Comparison of ENCODE assay signal across 7 cellular contexts in the genomic region with DNA sequence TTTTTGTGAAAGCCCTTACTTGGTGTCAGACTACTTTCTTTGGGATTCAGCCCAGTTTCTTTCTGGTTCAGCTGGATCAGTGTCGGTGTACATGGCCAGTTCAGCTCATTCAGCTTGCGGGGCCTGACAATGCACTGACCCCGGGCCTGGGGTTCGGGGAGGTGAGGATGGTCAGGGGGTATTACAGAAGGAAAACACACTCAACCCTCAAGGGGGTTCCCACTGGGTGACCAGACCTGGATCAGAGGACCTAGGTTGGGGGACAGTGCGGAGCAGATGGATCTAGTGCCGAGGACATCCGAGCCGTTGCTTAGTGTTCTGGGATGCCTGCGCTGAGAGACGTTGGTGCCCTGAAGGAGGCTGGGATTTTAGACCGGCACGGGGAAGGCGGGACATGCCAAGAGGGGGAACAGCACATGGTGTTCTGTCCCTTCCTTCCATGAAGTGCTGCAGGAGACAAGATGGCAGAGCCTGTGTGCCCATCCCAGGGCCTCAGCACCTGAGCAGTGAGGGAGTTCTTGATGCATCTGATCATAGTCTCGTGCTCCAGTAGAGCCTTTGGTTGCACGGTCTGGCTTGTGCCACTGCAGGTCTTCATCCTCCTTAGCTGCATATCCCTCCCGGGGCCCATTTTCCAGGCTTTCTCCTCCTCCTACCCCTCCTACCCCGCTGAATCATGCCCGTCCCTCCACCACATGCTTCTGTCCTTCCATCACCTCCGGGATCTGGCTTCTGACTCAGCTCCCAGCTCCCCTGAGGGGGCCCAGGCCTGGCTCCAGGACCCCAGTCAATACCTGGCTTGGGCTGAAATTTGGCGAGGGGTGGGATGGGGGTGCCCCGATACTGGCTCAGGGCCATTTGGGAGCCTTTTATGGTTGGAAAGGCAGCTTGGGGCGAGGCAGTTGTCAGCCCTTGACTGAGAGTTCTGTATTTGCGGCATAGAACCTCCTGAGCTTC. TPM values are rescaled to one million over a fixed set of nuclear protein-coding genes. Genes with fewer than 3 reads are reported as not detected.
DNase-seq lines count a peak whose midpoint lies in the region; ATAC-seq, FAIRE-seq and TF ChIP-seq lines count a peak whose summit lies in the region.

No MANE protein-coding gene starts in this region.

- ATAC-seq in left colon (peak; percentile 35), GM18511 (IDR thresholded peaks at IDR 0.05; ENCODE audit: unreplicated experiment) (no peak), HG02798 (IDR thresholded peaks at IDR 0.05; ENCODE audit: poor library complexity, unreplicated experiment) (no peak), HG02610 (IDR thresholded peaks at IDR 0.05; ENCODE audit: unreplicated experiment) (no peak)

- no peak for TF ChIP-seq CTCF in bronchial epithelial cell (IDR thresholded peaks at IDR 0.05; ENCODE audit: insufficient read depth, low read length, severe bottlenecking)

- H3K4me1 ChIP-seq in HUES64 (ENCODE audit: insufficient read depth, low read length) = peaks cover 10% of the 10 kb centered on the region; the same call in 1 of the 2 replicates

- H3K4me3 ChIP-seq in HUES64 (ENCODE audit: low read length) = no peak overlapping the region
- no peak overlapping the region for H3K4me3 ChIP-seq in bronchial epithelial cell (ENCODE audit: low read depth, low read length)

- intact Hi-C loops in left colon (cut with DNase I, micrococcal nuclease) = no loop called here

- DNase-seq in bronchial epithelial cell (ENCODE audit: low read depth) (peak; percentile 94), left colon (peak; percentile 31 to 67), ureter (ENCODE audit: low spot score) (peak; percentile 77)

- H3K9me3 ChIP-seq in HUES64 (ENCODE audit: insufficient read depth, low read depth, low read length) = no peaks in the 10 kb centered on the region

- H3K27ac ChIP-seq in HUES64 (ENCODE audit: low read depth, low read length) = no peak overlapping the region

- WGBS in HUES64 = 80% methylated on average over 23 of the region's 23 CpGs

- FAIRE-seq in bronchial epithelial cell (lab: Jason Lieb, UNC) = no peak

- 0 out of 2 replicates have a peak overlapping the region, but pooled peaks have one; percentile 19 for H3K9ac ChIP-seq in HUES64 (ENCODE audit: low read depth, low read length)

- H3K36me3 ChIP-seq in HUES64 (ENCODE audit: insufficient read depth, low read length) (peaks cover 5% of the 10 kb centered on the region; the same call in 1 of the 2 replicates), bronchial epithelial cell (ENCODE audit: control insufficient read depth, insufficient read depth, low read length) (no peaks in the 10 kb centered on the region)

- H3K27me3 ChIP-seq in HUES64 (ENCODE audit: insufficient read depth, low read length) = peaks cover 11% of the 10 kb centered on the region; the same call in 1 of the 2 replicates
- no peaks in the 10 kb centered on the region for H3K27me3 ChIP-seq in bronchial epithelial cell (ENCODE audit: control insufficient read depth, insufficient read depth, low read length)

RNA-seq across cellular contexts. Expression of gene SPEG, which starts 18.0 kb away (rescaled TPM):
- 15.6 TPM for polyA plus RNA-seq in HUES64 (2013, experiment 1 of 2)
- polyA plus RNA-seq in HUES64 (2013, experiment 2 of 2) = 21.6 TPM
- total RNA-seq in bronchial epithelial cell (1.8 and 2.4 TPM in 2 replicates), left colon (10 to 100 TPM in 1 of 2 donors, 1 to 10 TPM in 1; 2.9 to 29.4 TPM), ureter (76.6 TPM)

RNA-seq across cellular contexts. Expression of gene DES, which starts 34.5 kb away (rescaled TPM):
- polyA plus RNA-seq in HUES64 (2013, experiment 1 of 2) = 2.4 TPM
- polyA plus RNA-seq in HUES64 (2013, experiment 2 of 2) = 4.6 TPM
- not detected in 2 replicates for total RNA-seq in bronchial epithelial cell
- 100 to 1,000 TPM in 1 of 2 donors, 10 to 100 TPM in 1; 18.5 to 706 TPM for total RNA-seq in left colon
- total RNA-seq in ureter = 1,211 TPM

RNA-seq across cellular contexts. Expression of gene GMPPA, which starts 46.1 kb away (rescaled TPM):
- polyA plus RNA-seq in HUES64 (2013, experiment 1 of 2) = 25.1 TPM
- polyA plus RNA-seq in HUES64 (2013, experiment 2 of 2) = 25.2 TPM
- total RNA-seq in bronchial epithelial cell (40.3 and 49.0 TPM in 2 replicates), left colon (10 to 100 TPM; 44.8 to 56.1 TPM), ureter (31.9 TPM)

Comparison
In these comparisons a context has a peak if more than half of its experiments do, and no peak if none do; other contexts are left out.
1. RNA of gene DES, which starts 34.5 kb away (total RNA-seq): 1,211 TPM in ureter (single experiment) and 18.5 to 706 TPM in left colon; not detected in bronchial epithelial cell; every median in the first group is over 10 times any median in the second.
2. Peak in every context shown above with its lines, with median percentiles within 50 percentile points of each other: DNase-seq.